Comparison of ENCODE assay signal across 8 cellular contexts in genomic region chr4:124713213-124713592, GRCh38. TPM values are rescaled to one million over a fixed set of nuclear protein-coding genes. Genes with fewer than 3 reads are reported as not detected.
DNase-seq lines count a peak whose midpoint lies in the region; ATAC-seq and TF ChIP-seq lines count a peak whose summit lies in the region.

No MANE protein-coding gene starts in this region.

- no peaks in the 10 kb centered on the region for H3K27me3 Mint-ChIP-seq in activated T-cell treated with anti-CD3 and anti-CD28 coated beads, Interleukin-2, amount 50 U/mL, for 72 hours (ENCODE audit: low read depth)
- H3K27me3 Mint-ChIP-seq in nephron (ENCODE audit: low read depth): no peaks in the 10 kb centered on the region

- peak overlapping the region; percentile 79 to 97 (median 90) for H3K4me3 ChIP-seq in BLaER1 treated with 17β-estradiol and CSF1 and Interleukin-3, amounts not matched to agents 10 nM and 100 nM

- H3K27ac Mint-ChIP-seq in activated T-cell treated with anti-CD3 and anti-CD28 coated beads, Interleukin-2, amount 50 U/mL, for 72 hours: no peak overlapping the region
- H3K27ac Mint-ChIP-seq in nephron: peak overlapping the region in 1 of 3 experiments; percentile 100

- H3K36me3 Mint-ChIP-seq in activated T-cell treated with anti-CD3 and anti-CD28 coated beads, Interleukin-2, amount 50 U/mL, for 72 hours (ENCODE audit: insufficient read depth in 2 of 2): no peaks in the 10 kb centered on the region
- H3K36me3 Mint-ChIP-seq in nephron (ENCODE audit: low read depth): peaks cover 9% of the 10 kb centered on the region

- no peaks in the 10 kb centered on the region for H3K27me3 ChIP-seq in BLaER1 treated with 17β-estradiol and CSF1 and Interleukin-3, amounts not matched to agents 10 nM and 100 nM

- H4K20me1 ChIP-seq in BLaER1 treated with 17β-estradiol and CSF1 and Interleukin-3, amounts not matched to agents 10 nM and 100 nM: peaks cover 14 to 40% (median 31%) of the 10 kb centered on the region in 11 experiments; a peak in 20 of 22 replicates

- DNase-seq in NCI-H446 treated with DMSO at 0.1 percent for 48 hours (lab: John Stamatoyannopoulos, UW) (peak; percentile 20), germinal center (ENCODE audit: low spot score) (peak; percentile 2)
- DNase-seq in activated T-cell treated with anti-CD3 and anti-CD28 coated beads, Interleukin-2, amount 50 U/mL, for 72 hours: peak; percentile 19 to 33

- ATAC-seq in GM18517 (IDR thresholded peaks at IDR 0.05; ENCODE audit: unreplicated experiment) (peak; percentile 38), HG03066 (IDR thresholded peaks at IDR 0.05; ENCODE audit: low read depth, unreplicated experiment) (peak; percentile 40), GM19455 (IDR thresholded peaks at IDR 0.05; ENCODE audit: unreplicated experiment) (no peak)
- ATAC-seq in activated T-cell treated with anti-CD3 and anti-CD28 coated beads, Interleukin-2, amount 50 U/mL, for 72 hours (replicated peaks in 1 of 2): peak; percentile 35 to 36

- H3K9me3 ChIP-seq in BLaER1 treated with 17β-estradiol and CSF1 and Interleukin-3, amounts not matched to agents 10 nM and 100 nM (replicated peaks in 1 of 11): no peaks in the 10 kb centered on the region

- H3K4me1 ChIP-seq in BLaER1 treated with 17β-estradiol and CSF1 and Interleukin-3, amounts not matched to agents 10 nM and 100 nM: peaks cover 29 to 40% (median 36%) of the 10 kb centered on the region in 10 experiments

- H3K36me3 ChIP-seq in BLaER1 treated with 17β-estradiol and CSF1 and Interleukin-3, amounts not matched to agents 10 nM and 100 nM: peaks cover 0 to 12% (median 0%) of the 10 kb centered on the region in 11 experiments; a peak in 5 of 22 replicates

- H3K4me1 Mint-ChIP-seq in activated T-cell treated with anti-CD3 and anti-CD28 coated beads, Interleukin-2, amount 50 U/mL, for 72 hours (ENCODE audit: low read depth): peaks cover 15% of the 10 kb centered on the region
- H3K4me1 Mint-ChIP-seq in nephron: peaks cover 24% of the 10 kb centered on the region

- peak overlapping the region; percentile 89 to 99 (median 97) for H3K9ac ChIP-seq in BLaER1 treated with 17β-estradiol and CSF1 and Interleukin-3, amounts not matched to agents 10 nM and 100 nM

- TF ChIP-seq CTCF in nephron (IDR thresholded peaks at IDR 0.05; ENCODE audit: unreplicated experiment in 3 of 3): peak; percentile 38 to 57 (median 41)

- peak overlapping the region; percentile 76 to 91 (median 85) for H3K4me2 ChIP-seq in BLaER1 treated with 17β-estradiol and CSF1 and Interleukin-3, amounts not matched to agents 10 nM and 100 nM

- H3K27ac ChIP-seq in BLaER1 treated with 17β-estradiol and CSF1 and Interleukin-3, amounts not matched to agents 10 nM and 100 nM: peak overlapping the region; percentile 91 to 100 (median 93)

- H3K9me3 Mint-ChIP-seq in activated T-cell treated with anti-CD3 and anti-CD28 coated beads, Interleukin-2, amount 50 U/mL, for 72 hours: no peaks in the 10 kb centered on the region
- H3K9me3 Mint-ChIP-seq in nephron: no peaks in the 10 kb centered on the region

- peak overlapping the region; percentile 72 to 88 for H3K4me3 Mint-ChIP-seq in activated T-cell treated with anti-CD3 and anti-CD28 coated beads, Interleukin-2, amount 50 U/mL, for 72 hours
- H3K4me3 Mint-ChIP-seq in nephron: peak overlapping the region; percentile 92 to 97 (median 93)

RNA-seq across cellular contexts. Expression of gene ANKRD50, which starts 0.7 kb away (rescaled TPM):
- 1 to 10 TPM in 1 of 2 donors, under 1 TPM in 1; 0.76 to 1.0 TPM for total RNA-seq in activated T-cell treated with anti-CD3 and anti-CD28 coated beads, Interleukin-2, amount 50 U/mL, for 72 hours
